ENCODE assay signal across 8 cellular contexts in genomic region chr2:24793752-24794477, GRCh38. TPM values are rescaled to one million over a fixed set of nuclear protein-coding genes. Genes with fewer than 3 reads are reported as not detected.
DNase-seq lines count a peak whose midpoint lies in the region; ATAC-seq and TF ChIP-seq lines count a peak whose summit lies in the region.

No MANE protein-coding gene starts in this region.

- H3K27me3 ChIP-seq in WERI-Rb-1 (ENCODE audit: insufficient read depth, low read depth, severe bottlenecking) (no peaks in the 10 kb centered on the region), foreskin keratinocyte (no peaks in the 10 kb centered on the region)

- TF ChIP-seq CTCF in WERI-Rb-1 (IDR thresholded peaks at IDR 0.05; ENCODE audit: low read depth, low read length), result no peak
- TF ChIP-seq CTCF in foreskin keratinocyte (conservative IDR thresholded peaks at IDR 0.05), result no peak

- ATAC-seq in foreskin keratinocyte, result peak; percentile 1
- no peak for ATAC-seq in HG02588 (IDR thresholded peaks at IDR 0.05; ENCODE audit: unreplicated experiment)

- DNase-seq in NCI-H2196 (lab: John Stamatoyannopoulos, UW; ENCODE audit: unreplicated experiment) (peak; percentile 15), NCI-H2196 treated with DMSO at 0.1 percent for 48 hours (lab: John Stamatoyannopoulos, UW; ENCODE audit: unreplicated experiment) (no peak), WERI-Rb-1 (peak; percentile 58), foreskin keratinocyte (peak in 1 of 2 donors; percentile 29), renal cortical epithelial cell (ENCODE audit: low read depth) (peak; percentile 22)
- no peak for DNase-seq in stimulated activated naive CD4-positive, alpha-beta T cell treated with Interleukin-2 at 50 U/mL for 16 hours (lab: John Stamatoyannopoulos, UW)

- peaks cover 5% of the 10 kb centered on the region for H3K4me1 ChIP-seq in foreskin keratinocyte

- peak overlapping the region; percentile 79 for H3K4me3 ChIP-seq in WERI-Rb-1 (ENCODE audit: low read depth, low read length)

- peak overlapping the region; percentile 98 for H3K27ac ChIP-seq in KOPT-K1 (ENCODE audit: low read depth, low read length, poor library complexity, severe bottlenecking)
- peak overlapping the region; percentile 100 for H3K27ac ChIP-seq in WERI-Rb-1
- H3K27ac ChIP-seq in foreskin keratinocyte, result peak overlapping the region; percentile 100

- H3K9me3 ChIP-seq in KOPT-K1 (ENCODE audit: insufficient read depth, low read length, poor library complexity, severe bottlenecking) (no peaks in the 10 kb centered on the region), WERI-Rb-1 (ENCODE audit: severe bottlenecking) (no peaks in the 10 kb centered on the region)

- peaks cover 41% of the 10 kb centered on the region for H3K36me3 ChIP-seq in KOPT-K1 (ENCODE audit: insufficient read depth, low read length)
- peaks cover 55% of the 10 kb centered on the region for H3K36me3 ChIP-seq in WERI-Rb-1

RNA-seq across cellular contexts. Expression of gene CENPO, which starts 0.7 kb away (rescaled TPM):
- total RNA-seq in foreskin keratinocyte, result 29.8 and 31.2 TPM in 2 replicates
- polyA plus RNA-seq in foreskin keratinocyte, result 16.9 and 21.7 TPM in 2 replicates
- 7.8 and 11.2 TPM in 2 replicates for total RNA-seq in renal cortical epithelial cell

RNA-seq across cellular contexts. Expression of gene PTRHD1, which starts 0.7 kb away (rescaled TPM):
- total RNA-seq in foreskin keratinocyte, result 17.6 and 17.8 TPM in 2 replicates
- 34.6 and 35.4 TPM in 2 replicates for polyA plus RNA-seq in foreskin keratinocyte
- 17.6 and 34.6 TPM in 2 replicates for total RNA-seq in renal cortical epithelial cell

Comparison
In these comparisons a context has a peak if more than half of its experiments do, and no peak if none do; other contexts are left out.
1. DNase-seq: peak in NCI-H2196 (single experiment), WERI-Rb-1 (single experiment) and renal cortical epithelial cell (single experiment); none in NCI-H2196 treated with DMSO at 0.1 percent for 48 hours (single experiment) and stimulated activated naive CD4-positive, alpha-beta T cell treated with Interleukin-2 at 50 U/mL for 16 hours (single experiment).
2. Peak in every context shown above with its lines, with median percentiles within 50 percentile points of each other: H3K27ac ChIP-seq.